ENCODE assay signal across 9 cellular contexts in genomic region chr11:117458275-117459120, GRCh38.
DNase-seq lines count a peak whose midpoint lies in the region; ATAC-seq, FAIRE-seq and TF ChIP-seq lines count a peak whose summit lies in the region.
"Had no signal": no experiment of that assay in that cellular context is flagged by ENCODE, and none has a peak within 500 bp of the region (broad histone marks: within the 10 kb centered on the region; RNA-seq: fewer than 3 reads in every experiment).

No MANE protein-coding gene starts in this region.

- DNase-seq in activated T-cell treated with anti-CD3 and anti-CD28 coated beads for 48 hours (ENCODE audit: low read depth), result peak; percentile 28
- DNase-seq in activated T-cell treated with anti-CD3 and anti-CD28 coated beads for 4 hours, result no peak
- peak; percentile 70 for DNase-seq in NCI-H2107 (lab: John Stamatoyannopoulos, UW)
- DNase-seq in mammary epithelial cell, result peak; percentile 76
- DNase-seq in Right ventricle myocardium inferior (ENCODE audit: missing footprints), result no peak
- DNase-seq in left ventricle myocardium superior, result no peak
- no peak for DNase-seq in HTR-8/SVneo (ENCODE audit: insufficient read length, low spot score)
- DNase-seq: occipital lobe had no signal

- H3K36me3 Mint-ChIP-seq in stimulated activated memory B cell treated with anti-CD40 and anti-IgM and Interleukin-4, amounts not matched to agents 10 μg/mL and 1 μg/mL and 100 μg/mL, for 72 hours, result peaks cover 10% of the 10 kb centered on the region

- intact Hi-C loops in mammary epithelial cell (cut with micrococcal nuclease) (no loop called here), Right ventricle myocardium inferior (cut with DNase I) (no loop called here), left ventricle myocardium superior (cut with micrococcal nuclease) (no loop called here)

- no peak for TF ChIP-seq CTCF in mammary epithelial cell (conservative IDR thresholded peaks at IDR 0.05 in 1 of 2, IDR thresholded peaks at IDR 0.05 in 1 of 2; ENCODE audit: extremely low read depth in 1 of 2, insufficient read depth in 1 of 2, low read depth in 1 of 2, low read length in 2 of 2)

- peak overlapping the region; percentile 84 for H3K27ac Mint-ChIP-seq in stimulated activated memory B cell treated with anti-CD40 and anti-IgM and Interleukin-4, amounts not matched to agents 10 μg/mL and 1 μg/mL and 100 μg/mL, for 72 hours

- H3K27me3 Mint-ChIP-seq in stimulated activated memory B cell treated with anti-CD40 and anti-IgM and Interleukin-4, amounts not matched to agents 10 μg/mL and 1 μg/mL and 100 μg/mL, for 72 hours, result peaks cover 26% of the 10 kb centered on the region

- no peaks in the 10 kb centered on the region for H4K20me1 ChIP-seq in mammary epithelial cell (ENCODE audit: insufficient read depth, low read length)

- no peak for FAIRE-seq in HTR-8/SVneo (lab: Jason Lieb, UNC)

- H3K9me3 Mint-ChIP-seq in stimulated activated memory B cell treated with anti-CD40 and anti-IgM and Interleukin-4, amounts not matched to agents 10 μg/mL and 1 μg/mL and 100 μg/mL, for 72 hours, result peaks cover 8% of the 10 kb centered on the region

- no peak overlapping the region for H3K4me3 Mint-ChIP-seq in stimulated activated memory B cell treated with anti-CD40 and anti-IgM and Interleukin-4, amounts not matched to agents 10 μg/mL and 1 μg/mL and 100 μg/mL, for 72 hours

- no peak overlapping the region for H3K9ac ChIP-seq in mammary epithelial cell (ENCODE audit: insufficient read depth, low read length)

- CTCF ChIA-PET in mammary epithelial cell (lab: Charles Lee; ENCODE audit: low non-redundant PET), result no interaction called here

- no peaks in the 10 kb centered on the region for H3K27me3 ChIP-seq in mammary epithelial cell (ENCODE audit: insufficient read depth, low read length)

- no TSS peak for BruUV-seq in mammary epithelial cell (replicated peaks; lab: Mats Ljungman, UMichigan)

- no peaks in the 10 kb centered on the region for H3K36me3 ChIP-seq in mammary epithelial cell (ENCODE audit: insufficient read depth, low read length)

- peak overlapping the region; percentile 9 for H3K4me2 ChIP-seq in mammary epithelial cell (ENCODE audit: insufficient read depth, low read depth, low read length)

- peak overlapping the region; percentile 22 for H2AFZ ChIP-seq in mammary epithelial cell (ENCODE audit: low read depth, low read length)

- H3K4me1 Mint-ChIP-seq in stimulated activated memory B cell treated with anti-CD40 and anti-IgM and Interleukin-4, amounts not matched to agents 10 μg/mL and 1 μg/mL and 100 μg/mL, for 72 hours, result peaks cover 38% of the 10 kb centered on the region

- in situ Hi-C loops in mammary epithelial cell (cut with MboI; ENCODE audit: low sequenced_read_pairs in 2 of 2), result no loop called here

- dilution Hi-C loops in mammary epithelial cell (cut with HindIII; ENCODE audit: low sequenced_read_pairs), result no loop called here

- H3K27ac ChIP-seq in mammary epithelial cell (ENCODE audit: insufficient read depth, low read depth, low read length), result no peak overlapping the region

- no peaks in the 10 kb centered on the region for H3K9me3 ChIP-seq in mammary epithelial cell (replicated peaks; ENCODE audit: insufficient read depth, low read length)

- no peaks in the 10 kb centered on the region for H3K79me2 ChIP-seq in mammary epithelial cell (ENCODE audit: insufficient read depth, low read length)

- 69% methylated on average over 18 of the region's 22 CpGs for WGBS in mammary epithelial cell (ENCODE audit: low coverage, missing lambda C conversion rate)

- H3K4me3 ChIP-seq in mammary epithelial cell (replicated peaks in 1 of 3; ENCODE audit: insufficient read depth in 1 of 3, low read depth in 2 of 3, low read length in 3 of 3), result no peak overlapping the region

- H3K4me1 ChIP-seq in mammary epithelial cell (ENCODE audit: insufficient read depth, low read length), result peaks cover 10% of the 10 kb centered on the region

- ATAC-seq in stimulated activated memory B cell treated with anti-CD40 and anti-IgM and Interleukin-4, amounts not matched to agents 10 μg/mL and 1 μg/mL and 100 μg/mL, for 72 hours, result peak; percentile 73
- no peak for ATAC-seq in Right ventricle myocardium inferior
- ATAC-seq in left ventricle myocardium superior, result no peak

Comparison
In these comparisons a context has a peak if more than half of its experiments do, and no peak if none do; other contexts are left out.
1. DNase-seq: peak in activated T-cell treated with anti-CD3 and anti-CD28 coated beads for 48 hours (single experiment), NCI-H2107 (single experiment) and mammary epithelial cell (single experiment); none in activated T-cell treated with anti-CD3 and anti-CD28 coated beads for 4 hours (single experiment), Right ventricle myocardium inferior (single experiment), left ventricle myocardium superior (single experiment) and HTR-8/SVneo (single experiment).